In genomic region chr2:219462349-219462748, GRCh38 we compare ENCODE assay signal across 20 cellular contexts. TPM values are rescaled to one million over a fixed set of nuclear protein-coding genes. Genes with fewer than 3 reads are reported as not detected.
A peak's percentile ranks its signal among the peaks of the same experiment; 100 is the strongest.
DNase-seq lines count a peak whose midpoint lies in the region; ATAC-seq and TF ChIP-seq lines count a peak whose summit lies in the region.
"Had no signal": no experiment of that assay in that cellular context is flagged by ENCODE, and none has a peak within 500 bp of the region (broad histone marks: within the 10 kb centered on the region; RNA-seq: fewer than 3 reads in every experiment).

No MANE protein-coding gene starts in this region.

- ATAC-seq in activated CD4-positive, alpha-beta T cell treated with anti-CD3 and anti-CD28 coated beads for 36 hours, result no peak

- intact Hi-C loops in activated CD4-positive, alpha-beta T cell treated with anti-CD3 and anti-CD28 coated beads for 36 hours (cut with DNase I, micrococcal nuclease), result no loop called here

- H3K9me3 ChIP-seq in BLaER1 treated with 17β-estradiol and CSF1 and Interleukin-3, amounts not matched to agents 10 nM and 100 nM (replicated peaks in 1 of 11), result no peaks in the 10 kb centered on the region
- H3K9me3 ChIP-seq in neural progenitor cell (ENCODE audit: low read depth) (no peaks in the 10 kb centered on the region), stomach smooth muscle (ENCODE audit: control insufficient read depth in 2 of 2, low read length in 2 of 2) (no peaks in the 10 kb centered on the region)

- POLR2A ChIA-PET in activated CD4-positive, alpha-beta T cell treated with anti-CD3 and anti-CD28 coated beads for 36 hours (lab: Charles Lee), result interaction anchor here (0.7 kb wide), 1 partner anchor 13 kb away, joined by 3 read pairs; no protein-coding TSS in a partner anchor

- no peak overlapping the region for H2AFZ ChIP-seq in neural progenitor cell (replicated peaks)

- H3K4me3 ChIP-seq in BLaER1 treated with 17β-estradiol and CSF1 and Interleukin-3, amounts not matched to agents 10 nM and 100 nM, result no peak overlapping the region
- H3K4me3 ChIP-seq in neural progenitor cell (no peak overlapping the region), stomach smooth muscle (ENCODE audit: low read length in 2 of 2) (peak overlapping the region in 1 of 2 donors; percentile 69)

- peaks cover 17 to 73% (median 45%) of the 10 kb centered on the region in 10 experiments for H3K4me1 ChIP-seq in BLaER1 treated with 17β-estradiol and CSF1 and Interleukin-3, amounts not matched to agents 10 nM and 100 nM
- peaks cover 29% of the 10 kb centered on the region for H3K4me1 ChIP-seq in neural progenitor cell
- peaks cover 94% of the 10 kb centered on the region for H3K4me1 ChIP-seq in stomach smooth muscle (ENCODE audit: control insufficient read depth, insufficient read depth, low read length)

- H3K9me3 Mint-ChIP-seq in chondrocyte (ENCODE audit: low read depth), result no peaks in the 10 kb centered on the region
- no peaks in the 10 kb centered on the region for H3K9me3 Mint-ChIP-seq in neural progenitor cell
- H3K9me3 Mint-ChIP-seq in activated CD4-positive, alpha-beta T cell treated with anti-CD3 and anti-CD28 coated beads for 36 hours (ENCODE audit: low read depth), result no peaks in the 10 kb centered on the region

- H3K27me3 ChIP-seq in BLaER1 treated with 17β-estradiol and CSF1 and Interleukin-3, amounts not matched to agents 10 nM and 100 nM, result no peaks in the 10 kb centered on the region
- H3K27me3 ChIP-seq in neural progenitor cell (no peaks in the 10 kb centered on the region), stomach smooth muscle (ENCODE audit: control insufficient read depth in 1 of 2, insufficient read depth in 2 of 2, low read length in 2 of 2) (no peaks in the 10 kb centered on the region)

- CTCF ChIA-PET in activated CD4-positive, alpha-beta T cell treated with anti-CD3 and anti-CD28 coated beads for 36 hours (lab: Charles Lee), result interaction anchor here (0.8 to 2.0 kb wide), 3 partner anchors 60 to 154 kb away, joined by 3 to 9 read pairs (median 5); no protein-coding TSS in a partner anchor

- TF ChIP-seq CTCF in chondrocyte (IDR thresholded peaks at IDR 0.05) (no peak), neural progenitor cell (IDR thresholded peaks at IDR 0.05) (no peak)

- peaks cover 17% of the 10 kb centered on the region for H3F3A ChIP-seq in neural progenitor cell (ENCODE audit: low read depth)

- no peak overlapping the region for H3K9ac ChIP-seq in BLaER1 treated with 17β-estradiol and CSF1 and Interleukin-3, amounts not matched to agents 10 nM and 100 nM
- H3K9ac ChIP-seq in neural progenitor cell (no peak overlapping the region), stomach smooth muscle (ENCODE audit: low read length in 2 of 2) (peak overlapping the region; percentile 63 to 76)

- H3K27me3 Mint-ChIP-seq in chondrocyte (ENCODE audit: low read depth) (no peaks in the 10 kb centered on the region), neural progenitor cell (ENCODE audit: insufficient read depth, low read depth) (peaks cover 8% of the 10 kb centered on the region)
- H3K27me3 Mint-ChIP-seq in activated CD4-positive, alpha-beta T cell treated with anti-CD3 and anti-CD28 coated beads for 36 hours, result no peaks in the 10 kb centered on the region

- H3K27ac Mint-ChIP-seq in chondrocyte (ENCODE audit: unreplicated experiment) (no peak overlapping the region), neural progenitor cell (no peak overlapping the region)
- H3K27ac Mint-ChIP-seq in activated CD4-positive, alpha-beta T cell treated with anti-CD3 and anti-CD28 coated beads for 36 hours, result no peak overlapping the region
- H3K27ac Mint-ChIP-seq: CD14-positive monocyte had no signal

- H3K4me1 Mint-ChIP-seq in chondrocyte (ENCODE audit: low read depth) (peaks cover 38% of the 10 kb centered on the region), neural progenitor cell (peaks cover 28% of the 10 kb centered on the region)
- peaks cover 4% of the 10 kb centered on the region for H3K4me1 Mint-ChIP-seq in activated CD4-positive, alpha-beta T cell treated with anti-CD3 and anti-CD28 coated beads for 36 hours
- H3K4me1 Mint-ChIP-seq: CD14-positive monocyte had no signal

- DNase-seq in chondrocyte (ENCODE audit: low spot score) (peak; percentile 61), neural progenitor cell (ENCODE audit: low spot score) (no peak), D341Med (ENCODE audit: low spot score) (no peak), NCI-H1092 (lab: John Stamatoyannopoulos, UW) (no peak)
- DNase-seq in activated CD4-positive, alpha-beta T cell treated with anti-CD3 and anti-CD28 coated beads for 36 hours, result no peak
- DNase-seq: DND-41, HCEC 1CT, NCI-H1417 treated with DMSO at 0.1 percent for 48 hours, NCI-H187 treated with DMSO at 0.1 percent for 48 hours, NCI-H2227 treated with DMSO at 0.1 percent for 48 hours, NCI-H510A treated with DMSO at 0.1 percent for 48 hours, NCI-H82, OCI-M1, SHP77 treated with DMSO at 0.1 percent for 48 hours had no signal

- H3K36me3 Mint-ChIP-seq in chondrocyte (ENCODE audit: low read depth) (peaks cover 17% of the 10 kb centered on the region), neural progenitor cell (peaks cover 2% of the 10 kb centered on the region)
- H3K36me3 Mint-ChIP-seq in activated CD4-positive, alpha-beta T cell treated with anti-CD3 and anti-CD28 coated beads for 36 hours (ENCODE audit: low read depth), result no peaks in the 10 kb centered on the region
- H3K36me3 Mint-ChIP-seq: CD14-positive monocyte had no signal

- H3K4me2 ChIP-seq in BLaER1 treated with 17β-estradiol and CSF1 and Interleukin-3, amounts not matched to agents 10 nM and 100 nM, result peak overlapping the region in 6 of 11 experiments; percentile 84 to 96 (median 91); a peak in 8 of 22 replicates
- no peak overlapping the region for H3K4me2 ChIP-seq in neural progenitor cell

- no peaks in the 10 kb centered on the region for H4K20me1 ChIP-seq in BLaER1 treated with 17β-estradiol and CSF1 and Interleukin-3, amounts not matched to agents 10 nM and 100 nM
- H4K20me1 ChIP-seq in neural progenitor cell (ENCODE audit: low read depth), result no peaks in the 10 kb centered on the region

- no peaks in the 10 kb centered on the region; a peak in 1 of 22 replicates for H3K36me3 ChIP-seq in BLaER1 treated with 17β-estradiol and CSF1 and Interleukin-3, amounts not matched to agents 10 nM and 100 nM
- no peaks in the 10 kb centered on the region for H3K36me3 ChIP-seq in neural progenitor cell
- H3K36me3 ChIP-seq in stomach smooth muscle (ENCODE audit: control insufficient read depth in 2 of 2, insufficient read depth in 2 of 2, low read length in 2 of 2), result peaks cover 32% of the 10 kb centered on the region in 2 donors

- no peak overlapping the region for H3K4me3 Mint-ChIP-seq in chondrocyte (ENCODE audit: unreplicated experiment)
- H3K4me3 Mint-ChIP-seq in neural progenitor cell, result peak overlapping the region; percentile 18
- H3K4me3 Mint-ChIP-seq in activated CD4-positive, alpha-beta T cell treated with anti-CD3 and anti-CD28 coated beads for 36 hours, result no peak overlapping the region
- H3K4me3 Mint-ChIP-seq: CD14-positive monocyte had no signal

- no peaks in the 10 kb centered on the region for H3K79me2 ChIP-seq in neural progenitor cell (ENCODE audit: low read depth)

- H3K27ac ChIP-seq in BLaER1 treated with 17β-estradiol and CSF1 and Interleukin-3, amounts not matched to agents 10 nM and 100 nM, result peak overlapping the region in 2 of 11 experiments; percentile 56 to 59; a peak in 1 of 22 replicates
- H3K27ac ChIP-seq in neural progenitor cell (no peak overlapping the region), stomach smooth muscle (ENCODE audit: low read length) (peak overlapping the region; percentile 100)

RNA-seq across cellular contexts. Expression of gene SPEG, which starts 27.7 kb away (rescaled TPM):
- total RNA-seq in chondrocyte (62.9 to 94.9 TPM (median 89.7 TPM) in 3 replicates), neural progenitor cell (ENCODE audit: low replicate concordance) (5.6 and 18.4 TPM in 2 replicates)
- 1 to 10 TPM in 1 of 2 experiments, under 1 TPM in 1; 0.89 to 1.4 TPM for total RNA-seq in activated CD4-positive, alpha-beta T cell treated with anti-CD3 and anti-CD28 coated beads for 36 hours

RNA-seq across cellular contexts. Expression of gene GMPPA, which starts 36.3 kb away (rescaled TPM):
- total RNA-seq in chondrocyte (60.9 to 72.4 TPM (median 62.1 TPM) in 3 replicates), neural progenitor cell (ENCODE audit: low replicate concordance) (23.8 and 49.3 TPM in 2 replicates)
- total RNA-seq in activated CD4-positive, alpha-beta T cell treated with anti-CD3 and anti-CD28 coated beads for 36 hours, result 10 to 100 TPM; 35.2 to 35.5 TPM

RNA-seq across cellular contexts. Expression of gene DES, which starts 44.2 kb away (rescaled TPM):
- 0.70 to 19.8 TPM (median 15.5 TPM) in 3 replicates for total RNA-seq in chondrocyte
- 0.31 TPM in 1 of 2 replicates, not detected in the other for total RNA-seq in neural progenitor cell (ENCODE audit: low replicate concordance)
- total RNA-seq in activated CD4-positive, alpha-beta T cell treated with anti-CD3 and anti-CD28 coated beads for 36 hours, result not detected
- total RNA-seq: G401, HT1080, M059J had no signal

RNA-seq across cellular contexts. Expression of gene ASIC4, which starts 51.9 kb away (rescaled TPM):
- total RNA-seq in chondrocyte (0.15 TPM in 2 of 3 replicates, not detected in the other), neural progenitor cell (ENCODE audit: low replicate concordance) (0.26 and 2.4 TPM in 2 replicates)
- not detected for total RNA-seq in activated CD4-positive, alpha-beta T cell treated with anti-CD3 and anti-CD28 coated beads for 36 hours
- total RNA-seq: G401, HT1080 had no signal

Comparison
In these comparisons a context has a peak if more than half of its experiments do, and no peak if none do; other contexts are left out.
1. H3K9ac ChIP-seq: peak in stomach smooth muscle (2 of 2); none in BLaER1 treated with 17β-estradiol and CSF1 and Interleukin-3, amounts not matched to agents 10 nM and 100 nM (0 of 11) and neural progenitor cell (single experiment).